Comparison of ENCODE assay signal across 7 cellular contexts in genomic region chr16:89696598-89697128, GRCh38. TPM values are rescaled to one million over a fixed set of nuclear protein-coding genes. Genes with fewer than 3 reads are reported as not detected.
A peak's percentile ranks its signal among the peaks of the same experiment; 100 is the strongest.
DNase-seq lines count a peak whose midpoint lies in the region; ATAC-seq and TF ChIP-seq lines count a peak whose summit lies in the region.
"Had no signal": no experiment of that assay in that cellular context is flagged by ENCODE, and none has a peak within 500 bp of the region (broad histone marks: within the 10 kb centered on the region; RNA-seq: fewer than 3 reads in every experiment).

No MANE protein-coding gene starts in this region.

- H3K27ac Mint-ChIP-seq in CD4-positive, alpha-beta memory T cell = peak overlapping the region in 1 of 7 donors; percentile 22

- peaks cover 14% of the 10 kb centered on the region for H3K36me3 ChIP-seq in CD4-positive, alpha-beta memory T cell (ENCODE audit: insufficient read depth, low read length)
- H3K36me3 ChIP-seq in HEK293 (ENCODE audit: control insufficient read depth in 2 of 2, insufficient read depth in 1 of 2, low read length in 2 of 2) = peaks cover 0 to 64% of the 10 kb centered on the region in 2 experiments; a peak in 2 of 3 replicates
- peaks cover 34% of the 10 kb centered on the region for H3K36me3 ChIP-seq in effector memory CD4-positive, alpha-beta T cell (ENCODE audit: control insufficient read depth, insufficient read depth, low read length)

- H3K36me3 Mint-ChIP-seq in CD4-positive, alpha-beta memory T cell = peaks cover 7 to 21% of the 10 kb centered on the region in 2 donors

- no peak overlapping the region for H3K4me3 Mint-ChIP-seq in CD4-positive, alpha-beta memory T cell

- H3K27me3 Mint-ChIP-seq in CD4-positive, alpha-beta memory T cell = no peaks in the 10 kb centered on the region

- H3K9me3 Mint-ChIP-seq in CD4-positive, alpha-beta memory T cell = no peaks in the 10 kb centered on the region

- no peak for ATAC-seq in HG02623 (IDR thresholded peaks at IDR 0.05; ENCODE audit: unreplicated experiment)

- peaks cover 26% of the 10 kb centered on the region for H3K4me1 ChIP-seq in CD4-positive, alpha-beta memory T cell (ENCODE audit: insufficient read depth, low read length)
- peaks cover 8% of the 10 kb centered on the region for H3K4me1 ChIP-seq in HEK293 (ENCODE audit: control insufficient read depth, insufficient read depth, low read length)
- peaks cover 27% of the 10 kb centered on the region for H3K4me1 ChIP-seq in effector memory CD4-positive, alpha-beta T cell (ENCODE audit: control insufficient read depth, insufficient read depth, low read length, poor library complexity, severe bottlenecking)

- intact Hi-C loops in CD4-positive, alpha-beta memory T cell (cut with micrococcal nuclease) = no loop called here

- no peaks in the 10 kb centered on the region for H3K27me3 ChIP-seq in CD4-positive, alpha-beta memory T cell (ENCODE audit: insufficient read depth, low read length)
- no peaks in the 10 kb centered on the region for H3K27me3 ChIP-seq in effector memory CD4-positive, alpha-beta T cell (replicated peaks; ENCODE audit: control insufficient read depth, insufficient read depth, low read length, poor library complexity, severe bottlenecking)
- H3K27me3 ChIP-seq: vagina had no signal

- CTCF ChIA-PET in CD4-positive, alpha-beta memory T cell (lab: Charles Lee; ENCODE audit: partially characterized antibody) = interaction anchor here (1.0 to 15.1 kb wide), 3 partner anchors 82 to 141 kb away, joined by 3 to 293 read pairs (median 3); no protein-coding TSS in a partner anchor
- CTCF ChIA-PET in HEK293 (lab: Yijun Ruan, JAX) = interaction anchor here (0.5 kb wide), 1 partner anchor 296 kb away, joined by 3 read pairs; no protein-coding TSS in a partner anchor

- no peak overlapping the region for H3K4me3 ChIP-seq in CD4-positive, alpha-beta memory T cell (ENCODE audit: low read length in 2 of 2)
- H3K4me3 ChIP-seq in HEK293 (ENCODE audit: low read depth, low read length) = no peak overlapping the region
- H3K4me3 ChIP-seq in effector memory CD4-positive, alpha-beta T cell (ENCODE audit: insufficient read depth, low read depth, low read length, poor library complexity, severe bottlenecking) = no peak overlapping the region
- H3K4me3 ChIP-seq: vagina had no signal

- H3K9me3 ChIP-seq in CD4-positive, alpha-beta memory T cell (ENCODE audit: control insufficient read depth in 1 of 2, low read length in 2 of 2) = no peaks in the 10 kb centered on the region
- no peaks in the 10 kb centered on the region for H3K9me3 ChIP-seq in HEK293 (ENCODE audit: control insufficient read depth, insufficient read depth, low read depth, low read length)
- no peaks in the 10 kb centered on the region for H3K9me3 ChIP-seq in effector memory CD4-positive, alpha-beta T cell (ENCODE audit: control insufficient read depth, low read length)
- H3K9me3 ChIP-seq: vagina had no signal

- no peak for TF ChIP-seq CTCF in HEK293 (tag by site-specific recombination; IDR thresholded peaks at IDR 0.05)

- H3K4me1 Mint-ChIP-seq in CD4-positive, alpha-beta memory T cell = peaks cover 6 to 29% (median 11%) of the 10 kb centered on the region in 4 donors

- DNase-seq in CD4-positive, alpha-beta memory T cell = peak in 4 of 5 donors; percentile 27 to 39 (median 32)
- DNase-seq in effector memory CD4-positive, alpha-beta T cell = peak in 1 of 3 donors; percentile 22
- no peak for DNase-seq in DMS 273 treated with DMSO at 0.1 percent for 48 hours (lab: John Stamatoyannopoulos, UW)
- DNase-seq in HK-2 (ENCODE audit: unreplicated experiment) = no peak

- H3K27ac ChIP-seq in CD4-positive, alpha-beta memory T cell (ENCODE audit: low read depth, low read length) = no peak overlapping the region
- no peak overlapping the region for H3K27ac ChIP-seq in HEK293 (ENCODE audit: extremely low read depth, low read depth, low read length)
- H3K27ac ChIP-seq in effector memory CD4-positive, alpha-beta T cell (ENCODE audit: insufficient read depth, low read length, poor library complexity, severe bottlenecking) = peak overlapping the region; percentile 32
- H3K27ac ChIP-seq: vagina had no signal

- POLR2A ChIA-PET in CD4-positive, alpha-beta memory T cell (lab: Charles Lee; ENCODE audit: partially characterized antibody) = interaction anchor here (1.1 to 4.0 kb wide), 5 partner anchors 9 to 214 kb away, joined by 3 to 23 read pairs (median 4); partner anchors contain the start of genes CDK10 and TCF25
- POLR2A ChIA-PET in HEK293 (lab: Yijun Ruan, JAX) = interaction anchor here (1.0 to 1.9 kb wide), 3 partner anchors 9 to 10 kb away, joined by 5 to 10 read pairs (median 5); partner anchors contain the start of gene CDK10

TF ChIP-seq in HEK293, 187 proteins besides CTCF, POLR2A, EP300 and RAD21:
- TF ChIP-seq ZNF777 (tag by site-specific recombination; IDR thresholded peaks at IDR 0.05; ENCODE audit: borderline replicate concordance) (no peak), ZNF747 (tag by site-specific recombination; IDR thresholded peaks at IDR 0.05) (no peak), KLF1 (tag by site-specific recombination; IDR thresholded peaks at IDR 0.05) (0 out of 2 replicates have a peak, but pooled peaks have one; percentile 17), IKZF3 (tag by site-specific recombination; IDR thresholded peaks at IDR 0.05) (0 out of 2 replicates have a peak, but pooled peaks have one; percentile 7)

RNA-seq across cellular contexts. Expression of gene SPATA2L, which starts 4.8 kb away (rescaled TPM):
- total RNA-seq in CD4-positive, alpha-beta memory T cell = 10 to 100 TPM; 12.7 to 13.1 TPM
- 10 to 100 TPM in 1 of 2 donors, 1 to 10 TPM in 1; 5.4 to 13.0 TPM for polyA plus RNA-seq in CD4-positive, alpha-beta memory T cell

RNA-seq across cellular contexts. Expression of gene CDK10, which starts 10.2 kb away (rescaled TPM):
- 100 to 1,000 TPM; 134 to 140 TPM for total RNA-seq in CD4-positive, alpha-beta memory T cell
- polyA plus RNA-seq in CD4-positive, alpha-beta memory T cell = 10 to 100 TPM; 24.8 to 33.5 TPM

RNA-seq across cellular contexts. Expression of gene VPS9D1, which starts 24.0 kb away (rescaled TPM):
- total RNA-seq in CD4-positive, alpha-beta memory T cell = 10 to 100 TPM; 13.0 to 13.6 TPM
- polyA plus RNA-seq in CD4-positive, alpha-beta memory T cell = 1 to 10 TPM in 1 of 2 donors, under 1 TPM in 1; 0.48 to 1.0 TPM

RNA-seq across cellular contexts. Expression of gene ZNF276, which starts 24.7 kb away (rescaled TPM):
- total RNA-seq in CD4-positive, alpha-beta memory T cell = 100 to 1,000 TPM; 141 to 143 TPM
- 10 to 100 TPM in 1 of 2 donors, 1 to 10 TPM in 1; 9.5 to 53.7 TPM for polyA plus RNA-seq in CD4-positive, alpha-beta memory T cell

RNA-seq across cellular contexts. Expression of gene SPATA33, which starts 39.0 kb away (rescaled TPM):
- 10 to 100 TPM in 1 of 2 experiments, 1 to 10 TPM in 1; 8.6 to 10.5 TPM for total RNA-seq in CD4-positive, alpha-beta memory T cell
- polyA plus RNA-seq in CD4-positive, alpha-beta memory T cell = 1 to 10 TPM; 2.5 to 5.7 TPM

Comparison
In these comparisons a context has a peak if more than half of its experiments do, and no peak if none do; other contexts are left out.
1. DNase-seq: peak in CD4-positive, alpha-beta memory T cell (4 of 5); none in DMS 273 treated with DMSO at 0.1 percent for 48 hours (single experiment) and HK-2 (single experiment).